Comparison of ENCODE assay signal across 14 cellular contexts in the genomic region with DNA sequence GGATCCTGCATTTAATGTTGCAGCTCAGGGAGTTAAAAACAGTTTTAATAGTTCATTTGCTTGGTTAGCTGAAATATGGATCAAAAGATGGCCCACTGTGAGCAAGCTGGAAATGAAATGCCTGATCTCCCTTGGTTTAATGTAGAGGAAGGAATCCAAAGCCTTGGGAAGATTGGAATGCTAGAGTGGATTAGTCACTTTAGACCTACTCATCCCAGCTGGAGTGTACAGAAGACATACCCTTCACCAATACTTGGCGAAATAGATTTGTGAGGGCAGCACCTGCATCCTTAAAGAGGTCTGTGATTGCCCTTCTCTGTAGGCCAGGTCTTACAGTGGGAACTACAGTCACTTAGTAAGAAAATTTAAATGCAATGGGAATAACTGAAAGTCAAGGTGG. TPM values are rescaled to one million over a fixed set of nuclear protein-coding genes. Genes with fewer than 3 reads are reported as not detected.
DNase-seq lines count a peak whose midpoint lies in the region; ATAC-seq, FAIRE-seq and TF ChIP-seq lines count a peak whose summit lies in the region.
"Had no signal": no experiment of that assay in that cellular context is flagged by ENCODE, and none has a peak within 500 bp of the region (broad histone marks: within the 10 kb centered on the region; RNA-seq: fewer than 3 reads in every experiment).

No MANE protein-coding gene starts in this region.

- no peak overlapping the region for H2BK12ac ChIP-seq in mesenchymal stem cell (ENCODE audit: low read length in 2 of 2)

- no peak overlapping the region for H3K27ac ChIP-seq in mesenchymal stem cell (ENCODE audit: low read length, poor library complexity, severe bottlenecking)
- H3K27ac ChIP-seq: SK-N-MC had no signal

- H3K4me3 ChIP-seq in bronchial epithelial cell (ENCODE audit: low read depth, low read length) (no peak overlapping the region), mesenchymal stem cell (ENCODE audit: insufficient read depth in 1 of 2, low read depth in 1 of 2, low read length in 2 of 2) (no peak overlapping the region)
- H3K4me3 ChIP-seq: GM23338, SK-N-MC had no signal

- H2AK5ac ChIP-seq in mesenchymal stem cell (ENCODE audit: low read length, severe bottlenecking), result no peak overlapping the region

- H2BK120ac ChIP-seq in mesenchymal stem cell (ENCODE audit: low read depth, low read length), result no peak overlapping the region

- WGBS in mesenchymal stem cell, result 71% methylated on average over 1 of the region's 1 CpG

- H3K27me3 ChIP-seq in bronchial epithelial cell (ENCODE audit: control insufficient read depth, insufficient read depth, low read length) (no peaks in the 10 kb centered on the region), mesenchymal stem cell (ENCODE audit: control insufficient read depth in 1 of 2, insufficient read depth in 1 of 2, low read length in 2 of 2) (no peaks in the 10 kb centered on the region)

- no peak overlapping the region for H3K4me2 ChIP-seq in mesenchymal stem cell (ENCODE audit: low read length, poor library complexity, severe bottlenecking)
- H3K4me2 ChIP-seq: GM23338 had no signal

- H3K18ac ChIP-seq in mesenchymal stem cell (ENCODE audit: low read depth in 1 of 2, low read length in 2 of 2), result no peak overlapping the region

- POLR2A ChIA-PET in GM10248 (lab: Yijun Ruan, JAX), result no interaction called here

- H3K14ac ChIP-seq in mesenchymal stem cell (ENCODE audit: low read length in 2 of 2), result no peak overlapping the region

- no peaks in the 10 kb centered on the region for H3K79me1 ChIP-seq in mesenchymal stem cell (replicated peaks; ENCODE audit: low read length, poor library complexity, severe bottlenecking)

- no peak overlapping the region for H3K4ac ChIP-seq in mesenchymal stem cell (ENCODE audit: low read depth in 1 of 2, low read length in 2 of 2)

- H4K91ac ChIP-seq in mesenchymal stem cell (ENCODE audit: low read length), result no peak overlapping the region

- no peaks in the 10 kb centered on the region for H3K4me1 ChIP-seq in mesenchymal stem cell (ENCODE audit: control insufficient read depth, insufficient read depth, low read depth, low read length)

- TF ChIP-seq CTCF in bronchial epithelial cell (IDR thresholded peaks at IDR 0.05; ENCODE audit: insufficient read depth, low read length, severe bottlenecking) (no peak), GM10248 (IDR thresholded peaks at IDR 0.05; ENCODE audit: control extremely low read depth, extremely low read depth, low read depth, missing control alignments) (no peak)

- intact Hi-C loops in Right ventricle myocardium inferior (cut with DNase I), result no loop called here

- no peak overlapping the region for H3K9ac ChIP-seq in mesenchymal stem cell (ENCODE audit: low read length)

- CTCF ChIA-PET in GM10248 (lab: Yijun Ruan, JAX), result interaction anchor here (1.8 kb wide), 1 partner anchor 67 kb away, joined by 5 read pairs; no protein-coding TSS in a partner anchor

- no peak for ATAC-seq in Right ventricle myocardium inferior
- ATAC-seq: GM23338 had no signal

- H3K36me3 ChIP-seq in bronchial epithelial cell (ENCODE audit: control insufficient read depth, insufficient read depth, low read length) (no peaks in the 10 kb centered on the region), mesenchymal stem cell (ENCODE audit: control insufficient read depth in 1 of 2, insufficient read depth in 2 of 2, low read depth in 1 of 2, low read length in 2 of 2) (no peaks in the 10 kb centered on the region)

- no peak overlapping the region for H2BK15ac ChIP-seq in mesenchymal stem cell (ENCODE audit: low read depth, poor library complexity, severe bottlenecking)

- H4K8ac ChIP-seq in mesenchymal stem cell (ENCODE audit: low read length), result no peak overlapping the region

- no peak overlapping the region for H3K23ac ChIP-seq in mesenchymal stem cell (ENCODE audit: low read length in 2 of 2)

- H2AFZ ChIP-seq in mesenchymal stem cell (ENCODE audit: low read depth, low read length), result no peak overlapping the region
- H2AFZ ChIP-seq: GM23338 had no signal

- no peak for FAIRE-seq in bronchial epithelial cell (lab: Jason Lieb, UNC)

- DNase-seq in EH (ENCODE audit: low read depth) (peak; percentile 72), HS-5 (ENCODE audit: low read depth) (peak; percentile 56), bronchial epithelial cell (ENCODE audit: low read depth) (peak; percentile 21), mesenchymal stem cell (peak; percentile 18), germinal center (ENCODE audit: low spot score) (no peak), Right ventricle myocardium inferior (ENCODE audit: missing footprints) (no peak), GM10248 (ENCODE audit: extremely low spot score) (no peak)
- DNase-seq: CD4-positive, alpha-beta T cell; NCI-H1436; NCI-H2029 treated with DMSO at 0.1 percent for 48 hours; NCI-H510A treated with DMSO at 0.1 percent for 48 hours; Right ventricle myocardium superior had no signal

- no peaks in the 10 kb centered on the region for H3K9me3 ChIP-seq in mesenchymal stem cell (ENCODE audit: control insufficient read depth, low read length)

- H2BK5ac ChIP-seq in mesenchymal stem cell (ENCODE audit: low read depth, low read length, poor library complexity, severe bottlenecking), result no peak overlapping the region

RNA-seq across cellular contexts. Expression of a gene that starts 58.0 kb away (rescaled TPM):
- total RNA-seq in bronchial epithelial cell (15.5 and 27.1 TPM in 2 replicates), Right ventricle myocardium inferior (12.7 TPM)
- 26.5 TPM for polyA plus RNA-seq in mesenchymal stem cell (2013, experiment 1 of 2)
- polyA plus RNA-seq in mesenchymal stem cell (2013, experiment 2 of 2), result 26.4 TPM

Comparison
In these comparisons a context has a peak if more than half of its experiments do, and no peak if none do; other contexts are left out.
1. DNase-seq: peak in EH (single experiment), HS-5 (single experiment), bronchial epithelial cell (single experiment) and mesenchymal stem cell (single experiment); none in germinal center (single experiment), Right ventricle myocardium inferior (single experiment) and GM10248 (single experiment).